ENCODE assay signal across 8 cellular contexts in the genomic region with DNA sequence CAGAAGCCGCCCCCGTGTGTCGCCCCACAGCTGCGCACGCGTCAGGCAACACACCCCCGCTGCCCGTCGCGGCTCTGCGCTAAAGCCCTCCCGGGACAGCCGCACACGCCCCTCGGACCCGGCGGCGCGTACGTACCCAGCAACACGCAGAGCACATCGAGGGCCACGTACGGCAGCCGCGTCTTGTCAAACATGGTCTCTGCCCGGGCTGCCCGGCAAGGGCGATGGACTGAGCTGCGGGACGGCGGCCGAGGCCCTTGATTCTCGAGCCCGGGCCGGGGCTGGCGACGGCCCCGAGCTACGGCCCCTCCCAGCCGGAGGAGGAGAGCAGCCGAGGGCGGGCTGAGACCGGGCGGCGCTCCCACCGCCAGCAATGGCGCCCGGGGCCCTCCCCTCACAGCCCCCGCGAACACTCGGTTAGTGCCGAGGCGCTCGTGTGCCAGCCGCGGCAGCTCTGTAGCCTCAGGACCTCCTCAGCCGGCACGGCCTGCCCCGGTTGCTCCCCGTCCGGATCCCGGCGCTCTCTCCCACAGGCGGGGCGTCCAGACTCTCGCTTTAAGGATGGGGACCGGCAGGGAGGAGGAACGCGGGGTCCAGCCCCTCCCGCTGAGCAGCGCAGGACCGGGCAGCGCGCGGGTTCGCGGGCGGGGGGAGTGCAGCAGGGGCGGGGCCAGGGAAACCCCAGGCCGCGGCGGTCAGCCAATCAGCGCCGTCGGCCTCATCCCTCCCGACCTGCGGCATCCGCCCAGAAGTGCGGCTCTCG. TPM values are rescaled to one million over a fixed set of nuclear protein-coding genes. Genes with fewer than 3 reads are reported as not detected.
DNase-seq lines count a peak whose midpoint lies in the region; ATAC-seq and TF ChIP-seq lines count a peak whose summit lies in the region.

Gene PLPP1, minus strand, starts transcription at position 529 of the 763 bp plus-strand sequence. Its CDS starts 335 bp downstream, at position 194.

- peak within 1 kb of the TSS; percentile 86 for H3K4me3 Mint-ChIP-seq in activated CD4-positive, alpha-beta memory T cell treated with anti-CD3 and anti-CD28 coated beads, Interleukin-2, amount 10 ng/mL, durations not matched to agents 7 days and 5 days

- H3K9me3 Mint-ChIP-seq in activated CD4-positive, alpha-beta memory T cell treated with anti-CD3 and anti-CD28 coated beads, Interleukin-2, amount 10 ng/mL, durations not matched to agents 7 days and 5 days = no peaks in the 10 kb centered on the region

- POLR2A ChIA-PET in BJ (lab: Charles Lee) = interaction anchor here (0.5 kb wide), 1 partner anchor 1363 kb away, joined by 6 read pairs; no protein-coding TSS in a partner anchor
- POLR2A ChIA-PET in activated CD4-positive, alpha-beta memory T cell treated with anti-CD3 and anti-CD28 coated beads, Interleukin-2, amount 10 ng/mL, durations not matched to agents 7 days and 5 days (lab: Charles Lee) = interaction anchor here (1.4 kb wide), 1 partner anchor 227 kb away, joined by 6 read pairs; the partner anchor contains the start of genes DHX29 and MTREX

- H3K4me1 Mint-ChIP-seq in activated CD4-positive, alpha-beta memory T cell treated with anti-CD3 and anti-CD28 coated beads, Interleukin-2, amount 10 ng/mL, durations not matched to agents 7 days and 5 days = peaks cover 31% of the 10 kb centered on the region

- peak; percentile 49 for TF ChIP-seq POLR2A in GM19099 (IDR thresholded peaks at IDR 0.05; ENCODE audit: extremely low read depth, insufficient read length, low read depth)
- peak in 1 of 2 donors; percentile 41 for TF ChIP-seq POLR2A in lower leg skin (IDR thresholded peaks at IDR 0.05)

- intact Hi-C loops in dorsolateral prefrontal cortex (cut with DNase I) (loop anchor here (1.0 to 10.0 kb wide), 8 partner anchors 37 to 190 kb away; no protein-coding TSS in a partner anchor), lower leg skin (cut with DNase I; ENCODE audit: low total_unique reads) (no loop called here)

- 0 to 2% methylated on average over 10 to 62 of the region's 91 CpGs for WGBS in lower leg skin, 2 donors

- peak within 1 kb of the TSS; percentile 64 for H3K27ac Mint-ChIP-seq in activated CD4-positive, alpha-beta memory T cell treated with anti-CD3 and anti-CD28 coated beads, Interleukin-2, amount 10 ng/mL, durations not matched to agents 7 days and 5 days

- no peaks in the 10 kb centered on the region for H3K27me3 ChIP-seq in BJ (ENCODE audit: control insufficient read depth, insufficient read depth, low read length)
- no peaks in the 10 kb centered on the region for H3K27me3 ChIP-seq in dorsolateral prefrontal cortex

- no peak for TF ChIP-seq CTCF in BJ (IDR thresholded peaks at IDR 0.05; ENCODE audit: insufficient read depth, low read depth, low read length)
- TF ChIP-seq CTCF in dorsolateral prefrontal cortex (IDR thresholded peaks at IDR 0.05 in 54 of 56, conservative IDR thresholded peaks at IDR 0.05 in 2 of 56; ENCODE audit: low read depth in 1 of 56, partially characterized antibody in 56 of 56) = peak in 29 of 56 donors; percentile 2 to 52 (median 20)
- no peak for TF ChIP-seq CTCF in lower leg skin (IDR thresholded peaks at IDR 0.05)

- H3K36me3 ChIP-seq in BJ (ENCODE audit: control insufficient read depth, insufficient read depth, low read length) = no peaks in the 10 kb centered on the region

- DNase-seq in BJ (ENCODE audit: low read depth) (peak; percentile 29), NCI-H526 treated with DMSO at 0.1 percent for 48 hours (lab: John Stamatoyannopoulos, UW) (peak; percentile 61), dorsolateral prefrontal cortex (peak; percentile 91 to 98 (median 94)), lower leg skin (ENCODE audit: low spot score in 2 of 2) (peak; percentile 86 to 98)
- DNase-seq in activated CD4-positive, alpha-beta memory T cell treated with anti-CD3 and anti-CD28 coated beads, Interleukin-2, amount 10 ng/mL, durations not matched to agents 7 days and 5 days = peak; percentile 87
- DNase-seq in stimulated activated CD4-positive, alpha-beta T cell treated with anti-CD3 and anti-CD28 coated beads, Interleukin-4, amount 100 ng/mL, for 48 hours (ENCODE audit: low read depth in 2 of 2) = peak; percentile 64 to 80

- ATAC-seq in HG03378 (IDR thresholded peaks at IDR 0.05; ENCODE audit: unreplicated experiment) = peak; percentile 60

- H3K4me3 ChIP-seq in BJ (ENCODE audit: low read depth, low read length) (peak within 1 kb of the TSS; percentile 94), dorsolateral prefrontal cortex (peak within 1 kb of the TSS; percentile 60 to 98 (median 88)), lower leg skin (ENCODE audit: low read depth, poor library complexity, severe bottlenecking) (peak within 1 kb of the TSS; percentile 70)

- H3K27ac ChIP-seq in dorsolateral prefrontal cortex = peak within 1 kb of the TSS; percentile 89 to 100 (median 99)

- CTCF ChIA-PET in BJ (lab: Yijun Ruan, JAX) = interaction anchor here (0.6 to 1.3 kb wide), 3 partner anchors 19 to 157 kb away, joined by 3 read pairs; no protein-coding TSS in a partner anchor
- CTCF ChIA-PET in activated CD4-positive, alpha-beta memory T cell treated with anti-CD3 and anti-CD28 coated beads, Interleukin-2, amount 10 ng/mL, durations not matched to agents 7 days and 5 days (lab: Charles Lee) = no interaction called here

- H3K36me3 Mint-ChIP-seq in activated CD4-positive, alpha-beta memory T cell treated with anti-CD3 and anti-CD28 coated beads, Interleukin-2, amount 10 ng/mL, durations not matched to agents 7 days and 5 days (ENCODE audit: low read depth) = peaks cover 4% of the 10 kb centered on the region

- no peaks in the 10 kb centered on the region for H3K27me3 Mint-ChIP-seq in activated CD4-positive, alpha-beta memory T cell treated with anti-CD3 and anti-CD28 coated beads, Interleukin-2, amount 10 ng/mL, durations not matched to agents 7 days and 5 days

RNA-seq across cellular contexts. Expression of gene PLPP1, which starts in this region (rescaled TPM):
- polyA plus RNA-seq in BJ (2011; rRNA removed) = 43.1 and 55.8 TPM in 2 replicates
- polyA minus RNA-seq in BJ (2011; rRNA and poly(A)+ RNA removed) = 13.8 and 16.2 TPM in 2 replicates
- 1 to 10 TPM; 8.9 to 9.0 TPM for total RNA-seq in activated CD4-positive, alpha-beta memory T cell treated with anti-CD3 and anti-CD28 coated beads, Interleukin-2, amount 10 ng/mL, durations not matched to agents 7 days and 5 days
- total RNA-seq in dorsolateral prefrontal cortex = 10 to 100 TPM; 42.8 to 88.1 (median 59.2) TPM
- 100 to 1,000 TPM in 1 of 4 donors, 10 to 100 TPM in 3; 73.1 to 116 (median 89.6) TPM for total RNA-seq in lower leg skin

Comparison
In these comparisons a context has a peak if more than half of its experiments do, and no peak if none do; other contexts are left out.
1. Peak in every context shown above with its lines: DNase-seq, ATAC-seq, H3K4me3 ChIP-seq and H3K27ac ChIP-seq.
2. RNA of gene PLPP1 (total RNA-seq): 73.1 to 116 TPM in lower leg skin and 42.8 to 88.1 TPM in dorsolateral prefrontal cortex; 8.9 to 9.0 TPM in activated CD4-positive, alpha-beta memory T cell treated with anti-CD3 and anti-CD28 coated beads, Interleukin-2, amount 10 ng/mL, durations not matched to agents 7 days and 5 days; every median in the first group is over 4 times any median in the second.
3. DNase-seq: peak in every context shown above with its lines; median percentile 94 in dorsolateral prefrontal cortex; 92 in lower leg skin; 87 in activated CD4-positive, alpha-beta memory T cell treated with anti-CD3 and anti-CD28 coated beads, Interleukin-2, amount 10 ng/mL, durations not matched to agents 7 days and 5 days; 72 in stimulated activated CD4-positive, alpha-beta T cell treated with anti-CD3 and anti-CD28 coated beads, Interleukin-4, amount 100 ng/mL, for 48 hours; 61 in NCI-H526 treated with DMSO at 0.1 percent for 48 hours; 29 in BJ.
4. CTCF ChIP-seq: peak in dorsolateral prefrontal cortex (29 of 56); none in BJ (single experiment) and lower leg skin (0 of 3).